Comparison of ENCODE assay signal across 8 cellular contexts in genomic region chr18:76620326-76620813, GRCh38.
A peak's percentile ranks its signal among the peaks of the same experiment; 100 is the strongest.
DNase-seq lines count a peak whose midpoint lies in the region; ATAC-seq and TF ChIP-seq lines count a peak whose summit lies in the region.

No MANE protein-coding gene starts in this region.

- peak; percentile 86 for DNase-seq in NCI-H2107 treated with DMSO at 0.1 percent for 48 hours (lab: John Stamatoyannopoulos, UW; ENCODE audit: unreplicated experiment)
- peak; percentile 2 for DNase-seq in activated gamma-delta T cell treated with anti-CD3 and anti-CD28 coated beads, Interleukin-2, amount 50 U/mL, for 16 hours (ENCODE audit: low read depth)
- DNase-seq in foreskin fibroblast, result peak; percentile 76 to 93
- peak; percentile 61 for DNase-seq in natural killer cell treated with Interleukin-12 subunit alpha and Interleukin-12 subunit beta and Interleukin-15 and Interleukin-18, amount 100 ng/mL, for 72 hours (ENCODE audit: low spot score)
- DNase-seq in effector memory CD4-positive, alpha-beta T cell, result no peak

- peak; percentile 96 for ATAC-seq in GM18502 (IDR thresholded peaks at IDR 0.05; ENCODE audit: poor library complexity, unreplicated experiment)
- ATAC-seq in HG02759 (IDR thresholded peaks at IDR 0.05; ENCODE audit: unreplicated experiment), result peak; percentile 93
- ATAC-seq in natural killer cell treated with Interleukin-12 subunit alpha and Interleukin-12 subunit beta and Interleukin-15 and Interleukin-18, amount 100 ng/mL, for 72 hours, result peak; percentile 73 to 75

- no peaks in the 10 kb centered on the region for H3K9me3 Mint-ChIP-seq in natural killer cell treated with Interleukin-12 subunit alpha and Interleukin-12 subunit beta and Interleukin-15 and Interleukin-18, amount 100 ng/mL, for 72 hours

- peak; percentile 72 for TF ChIP-seq CTCF in foreskin fibroblast (IDR thresholded peaks at IDR 0.05; ENCODE audit: low read depth, low read length)

- H3K27me3 ChIP-seq in effector memory CD4-positive, alpha-beta T cell (replicated peaks; ENCODE audit: control insufficient read depth, insufficient read depth, low read length, poor library complexity, severe bottlenecking), result peaks cover 6% of the 10 kb centered on the region

- H3K36me3 Mint-ChIP-seq in natural killer cell treated with Interleukin-12 subunit alpha and Interleukin-12 subunit beta and Interleukin-15 and Interleukin-18, amount 100 ng/mL, for 72 hours, result no peaks in the 10 kb centered on the region

- H3K27ac Mint-ChIP-seq in natural killer cell treated with Interleukin-12 subunit alpha and Interleukin-12 subunit beta and Interleukin-15 and Interleukin-18, amount 100 ng/mL, for 72 hours, result no peak overlapping the region

- H3K9me3 ChIP-seq in effector memory CD4-positive, alpha-beta T cell (ENCODE audit: control insufficient read depth, low read length), result no peaks in the 10 kb centered on the region

- H3K27me3 Mint-ChIP-seq in natural killer cell treated with Interleukin-12 subunit alpha and Interleukin-12 subunit beta and Interleukin-15 and Interleukin-18, amount 100 ng/mL, for 72 hours, result peaks cover 13 to 14% of the 10 kb centered on the region in 2 donors

- H3K4me3 Mint-ChIP-seq in natural killer cell treated with Interleukin-12 subunit alpha and Interleukin-12 subunit beta and Interleukin-15 and Interleukin-18, amount 100 ng/mL, for 72 hours, result peak overlapping the region; percentile 17

- H3K4me1 Mint-ChIP-seq in natural killer cell treated with Interleukin-12 subunit alpha and Interleukin-12 subunit beta and Interleukin-15 and Interleukin-18, amount 100 ng/mL, for 72 hours (ENCODE audit: low read depth in 2 of 2), result peaks cover 0 to 6% of the 10 kb centered on the region in 2 donors

- H3K4me1 ChIP-seq in urinary bladder (ENCODE audit: insufficient read depth), result peaks cover 1% of the 10 kb centered on the region
- H3K4me1 ChIP-seq in effector memory CD4-positive, alpha-beta T cell (ENCODE audit: control insufficient read depth, insufficient read depth, low read length, poor library complexity, severe bottlenecking), result no peaks in the 10 kb centered on the region

- no peaks in the 10 kb centered on the region for H3K36me3 ChIP-seq in urinary bladder (ENCODE audit: insufficient read depth)
- H3K36me3 ChIP-seq in effector memory CD4-positive, alpha-beta T cell (ENCODE audit: control insufficient read depth, insufficient read depth, low read length), result no peaks in the 10 kb centered on the region

- H3K4me3 ChIP-seq in foreskin fibroblast (ENCODE audit: low read depth in 1 of 2, low read length in 2 of 2) (peak overlapping the region; percentile 26 to 55), urinary bladder (ENCODE audit: low read depth, low read length) (peak overlapping the region; percentile 22)
- H3K4me3 ChIP-seq in effector memory CD4-positive, alpha-beta T cell (ENCODE audit: insufficient read depth, low read depth, low read length, poor library complexity, severe bottlenecking), result no peak overlapping the region

- 3% methylated on average over 23 of the region's 23 CpGs for WGBS in urinary bladder

- H3K27ac ChIP-seq in urinary bladder (ENCODE audit: low read depth), result peak overlapping the region; percentile 71
- no peak overlapping the region for H3K27ac ChIP-seq in effector memory CD4-positive, alpha-beta T cell (ENCODE audit: insufficient read depth, low read length, poor library complexity, severe bottlenecking)

Comparison
In these comparisons a context has a peak if more than half of its experiments do, and no peak if none do; other contexts are left out.
1. DNase-seq: peak in NCI-H2107 treated with DMSO at 0.1 percent for 48 hours (single experiment), activated gamma-delta T cell treated with anti-CD3 and anti-CD28 coated beads, Interleukin-2, amount 50 U/mL, for 16 hours (single experiment), foreskin fibroblast (2 of 2) and natural killer cell treated with Interleukin-12 subunit alpha and Interleukin-12 subunit beta and Interleukin-15 and Interleukin-18, amount 100 ng/mL, for 72 hours (single experiment); none in effector memory CD4-positive, alpha-beta T cell (0 of 3).
2. Peak in every context shown above with its lines, with median percentiles within 50 percentile points of each other: ATAC-seq.